Comparison of ENCODE assay signal across 18 cellular contexts in genomic region chr1:169099561-169099960, GRCh38. TPM values are rescaled to one million over a fixed set of nuclear protein-coding genes. Genes with fewer than 3 reads are reported as not detected.
DNase-seq lines count a peak whose midpoint lies in the region; ATAC-seq and TF ChIP-seq lines count a peak whose summit lies in the region.
"Had no signal": no experiment of that assay in that cellular context is flagged by ENCODE, and none has a peak within 500 bp of the region (broad histone marks: within the 10 kb centered on the region; RNA-seq: fewer than 3 reads in every experiment).

No MANE protein-coding gene starts in this region.

- no peaks in the 10 kb centered on the region for H3F3A ChIP-seq in PC-3 (ENCODE audit: low read length, unreplicated experiment)

- H3K9ac ChIP-seq in PC-3 (ENCODE audit: low read length) (no peak overlapping the region), colonic mucosa (ENCODE audit: low read depth in 2 of 2, low read length in 2 of 2) (no peak overlapping the region)
- H3K9ac ChIP-seq: BLaER1 had no signal

- TF ChIP-seq POLR2A in stomach (IDR thresholded peaks at IDR 0.05) = no peak

- H3K79me2 ChIP-seq in PC-3 (ENCODE audit: low read length) = no peaks in the 10 kb centered on the region

- TF ChIP-seq CTCF in PC-3 (conservative IDR thresholded peaks at IDR 0.05; ENCODE audit: low read depth, low read length) (no peak), colonic mucosa (IDR thresholded peaks at IDR 0.05) (no peak), stomach (IDR thresholded peaks at IDR 0.05) (no peak)

- BruUV-seq in PC-3 (replicated peaks; lab: Mats Ljungman, UMichigan) = no TSS peak

- H3K36me3 ChIP-seq in PC-3 (ENCODE audit: low read depth, low read length) (no peaks in the 10 kb centered on the region), colonic mucosa (no peaks in the 10 kb centered on the region), stomach (no peaks in the 10 kb centered on the region)
- H3K36me3 ChIP-seq: BLaER1 had no signal

- no peak overlapping the region for H3K4me3 ChIP-seq in PC-3 (ENCODE audit: low read length)
- no peak overlapping the region for H3K4me3 ChIP-seq in colonic mucosa
- H3K4me3 ChIP-seq in stomach = no peak overlapping the region
- H3K4me3 ChIP-seq: BLaER1, GM23338 had no signal

- intact Hi-C loops in PC-3 (cut with micrococcal nuclease) (no loop called here), colonic mucosa (cut with DNase I) (no loop called here), stomach (cut with DNase I; ENCODE audit: low total_unique reads) (no loop called here)

- DNase-seq in PC-3 (peak; percentile 36), colonic mucosa (peak; percentile 15), kidney glomerular epithelial cell (lab: John Stamatoyannopoulos, UW) (peak; percentile 43), stomach (no peak)
- no peak for DNase-seq in activated CD4-positive, CD25-positive, alpha-beta regulatory T cell (lab: John Stamatoyannopoulos, UW)
- DNase-seq: Caco-2; CD4-positive, CD25-positive, alpha-beta regulatory T cell; CD8-positive, alpha-beta T cell; DMS153; DND-41; H9 had no signal

- no peaks in the 10 kb centered on the region for H3K27me3 ChIP-seq in PC-3 (ENCODE audit: low read length)
- no peaks in the 10 kb centered on the region for H3K27me3 ChIP-seq in colonic mucosa
- no peaks in the 10 kb centered on the region for H3K27me3 ChIP-seq in stomach
- H3K27me3 ChIP-seq: BLaER1 had no signal

- CTCF ChIA-PET in PC-3 (lab: Charles Lee) = no interaction called here

- H3K4me2 ChIP-seq in PC-3 (ENCODE audit: low read length) = no peak overlapping the region
- H3K4me2 ChIP-seq: BLaER1, GM23338 had no signal

- H3K27ac ChIP-seq in PC-3 (ENCODE audit: low read length) (no peak overlapping the region), colonic mucosa (no peak overlapping the region), stomach (peak overlapping the region in 3 of 5 donors; percentile 94 to 98 (median 94))
- H3K27ac ChIP-seq: BLaER1, C4-2B had no signal

- ATAC-seq in PC-3 = no peak
- no peak for ATAC-seq in HG03342 (IDR thresholded peaks at IDR 0.05; ENCODE audit: unreplicated experiment)
- no peak for ATAC-seq in GM19463 (IDR thresholded peaks at IDR 0.05; ENCODE audit: unreplicated experiment)
- no peak for ATAC-seq in HG02852 (IDR thresholded peaks at IDR 0.05; ENCODE audit: unreplicated experiment)
- ATAC-seq: CD8-positive, alpha-beta T cell; GM23338; HCT116 had no signal

- no peak overlapping the region for H2AFZ ChIP-seq in PC-3 (ENCODE audit: low read length)
- H2AFZ ChIP-seq: GM23338 had no signal

- H3K4me1 ChIP-seq in PC-3 (ENCODE audit: insufficient read depth, low read length) = peaks cover 18% of the 10 kb centered on the region
- peaks cover 6% of the 10 kb centered on the region for H3K4me1 ChIP-seq in colonic mucosa
- H3K4me1 ChIP-seq in stomach = peaks cover 20 to 42% (median 35%) of the 10 kb centered on the region in 4 donors
- H3K4me1 ChIP-seq: BLaER1 had no signal

- H4K20me1 ChIP-seq in PC-3 (ENCODE audit: low read length) = no peaks in the 10 kb centered on the region
- H4K20me1 ChIP-seq: BLaER1 had no signal

- POLR2A ChIA-PET in PC-3 (lab: Charles Lee; ENCODE audit: unreplicated experiment) = no interaction called here

- TF ChIP-seq EP300 in stomach (IDR thresholded peaks at IDR 0.05) = no peak

- no peaks in the 10 kb centered on the region for H3K9me3 ChIP-seq in PC-3 (ENCODE audit: low read length)
- H3K9me3 ChIP-seq in colonic mucosa = no peaks in the 10 kb centered on the region
- no peaks in the 10 kb centered on the region for H3K9me3 ChIP-seq in stomach
- H3K9me3 ChIP-seq: BLaER1 had no signal

- 66 to 84% (median 81%) methylated on average over 2 of the region's 2 CpGs for WGBS in stomach, 5 donors

- no peaks in the 10 kb centered on the region for H3K9me2 ChIP-seq in PC-3 (replicated peaks; ENCODE audit: low read length)

RNA-seq across cellular contexts. Expression of gene ATP1B1, which starts 6.9 kb away (rescaled TPM):
- total RNA-seq in PC-3 (2014; rRNA removed) (68.7 and 76.6 TPM in 2 replicates), colonic mucosa (100 to 1,000 TPM; 378 to 678 TPM), stomach (100 to 1,000 TPM; 106 to 507 (median 272) TPM)
- 100 to 1,000 TPM in 2 of 3 donors, 10 to 100 TPM in 1; 59.9 to 176 (median 109) TPM for polyA plus RNA-seq in stomach

Comparison
In these comparisons a context has a peak if more than half of its experiments do, and no peak if none do; other contexts are left out.
1. DNase-seq: peak in PC-3 (single experiment), colonic mucosa (single experiment) and kidney glomerular epithelial cell (single experiment); none in stomach (single experiment) and activated CD4-positive, CD25-positive, alpha-beta regulatory T cell (0 of 4).
2. H3K27ac ChIP-seq: peak in stomach (3 of 5); none in PC-3 (single experiment) and colonic mucosa (single experiment).